Comparison of ENCODE assay signal across 19 cellular contexts in genomic region chr9:92206490-92206889, GRCh38.
DNase-seq lines count a peak whose midpoint lies in the region; ATAC-seq, FAIRE-seq and TF ChIP-seq lines count a peak whose summit lies in the region.
"Had no signal": no experiment of that assay in that cellular context is flagged by ENCODE, and none has a peak within 500 bp of the region (broad histone marks: within the 10 kb centered on the region; RNA-seq: fewer than 3 reads in every experiment).

No MANE protein-coding gene starts in this region.

- H3K27ac Mint-ChIP-seq in WTC11 = 0 out of 2 replicates have a peak overlapping the region, but pooled peaks have one; percentile 4
- H3K27ac Mint-ChIP-seq: CD8-positive, alpha-beta T cell had no signal

- no peak overlapping the region for H3K4me3 ChIP-seq in SJCRH30
- no peak overlapping the region for H3K4me3 ChIP-seq in pancreas
- H3K4me3 ChIP-seq: dorsolateral prefrontal cortex, gastroesophageal sphincter had no signal

- DNase-seq in DMS 273 (lab: John Stamatoyannopoulos, UW; ENCODE audit: unreplicated experiment) (peak; percentile 21), DMS 273 treated with DMSO at 0.1 percent for 48 hours (lab: John Stamatoyannopoulos, UW) (no peak), HT1080 (ENCODE audit: low read depth) (peak; percentile 51), WTC11 (ENCODE audit: low spot score) (no peak), kidney tubule cell (ENCODE audit: low spot score) (peak; percentile 6), RPMI8226 (no peak), SJCRH30 (no peak), pancreas (no peak)
- DNase-seq: aorta; CD8-positive, alpha-beta T cell; dorsolateral prefrontal cortex; GDM1; KG1; mesendoderm; NCI-H187; NCI-H774 had no signal

- H3K27ac ChIP-seq in SJCRH30 (no peak overlapping the region), pancreas (no peak overlapping the region)
- H3K27ac ChIP-seq: 22Rv1, dorsolateral prefrontal cortex, gastroesophageal sphincter had no signal

- ATAC-seq in WTC11 (no peak; the same call in 1 of the 2 replicates), pancreas (no peak)
- ATAC-seq: CD8-positive, alpha-beta T cell; gastroesophageal sphincter; SK-N-SH treated with all-trans-retinoic acid at 6 μM for 48 hours had no signal

- FAIRE-seq in pancreas (lab: Jason Lieb, UNC) = no peak

- H3K9me3 ChIP-seq in SJCRH30 (replicated peaks) = no peaks in the 10 kb centered on the region
- H3K9me3 ChIP-seq in pancreas = no peaks in the 10 kb centered on the region
- H3K9me3 ChIP-seq: gastroesophageal sphincter had no signal

- TF ChIP-seq CTCF in WTC11 (IDR thresholded peaks at IDR 0.05) = no peak
- TF ChIP-seq CTCF in pancreas (IDR thresholded peaks at IDR 0.05) = no peak

- no peaks in the 10 kb centered on the region; the same call in 1 of the 2 replicates for H3K9me3 Mint-ChIP-seq in WTC11
- H3K9me3 Mint-ChIP-seq: CD8-positive, alpha-beta T cell had no signal

- intact Hi-C loops in pancreas (cut with DNase I) = no loop called here

- no peak overlapping the region for H3K4me3 Mint-ChIP-seq in WTC11
- H3K4me3 Mint-ChIP-seq: CD8-positive, alpha-beta T cell had no signal

- CTCF ChIA-PET in WTC11 (lab: Charles Lee) = interaction anchor here (4.7 kb wide), 1 partner anchor 67 kb away, joined by 42 read pairs; no protein-coding TSS in a partner anchor

- POLR2A ChIA-PET in WTC11 (lab: Charles Lee) = interaction anchor here (0.7 kb wide), 1 partner anchor 980 kb away, joined by 3 read pairs; no protein-coding TSS in a partner anchor

- WGBS in pancreas, 2 donors = 68 to 77% methylated on average over 1 of the region's 1 CpG

- H3K27me3 ChIP-seq in SJCRH30 = no peaks in the 10 kb centered on the region
- H3K27me3 ChIP-seq in pancreas = no peaks in the 10 kb centered on the region
- H3K27me3 ChIP-seq: dorsolateral prefrontal cortex, gastroesophageal sphincter had no signal

- H3K4me1 Mint-ChIP-seq in WTC11 = no peaks in the 10 kb centered on the region

- no peaks in the 10 kb centered on the region; the same call in 1 of the 2 replicates for H3K27me3 Mint-ChIP-seq in WTC11 (ENCODE audit: low read depth)

- H3K4me1 ChIP-seq in SJCRH30 (no peaks in the 10 kb centered on the region), pancreas (no peaks in the 10 kb centered on the region)
- H3K4me1 ChIP-seq: gastroesophageal sphincter had no signal

- H3K36me3 Mint-ChIP-seq in WTC11 = peaks cover 35% of the 10 kb centered on the region

- H3K36me3 ChIP-seq in SJCRH30 = peaks cover 43% of the 10 kb centered on the region
- H3K36me3 ChIP-seq in pancreas = peaks cover 6 to 20% (median 17%) of the 10 kb centered on the region in 3 donors

TF ChIP-seq in WTC11, 78 proteins besides CTCF, POLR2A, EP300 and RAD21:
- TF ChIP-seq NR2C2 (CRISPR knock-in tag; IDR thresholded peaks at IDR 0.05) = no peak
TF ChIP-seq in WTC11: peak in this region for 0.

Comparison
In these comparisons a context has a peak if more than half of its experiments do, and no peak if none do; other contexts are left out.
1. DNase-seq: peak in DMS 273 (single experiment), HT1080 (single experiment) and kidney tubule cell (single experiment); none in DMS 273 treated with DMSO at 0.1 percent for 48 hours (single experiment), WTC11 (single experiment), RPMI8226 (single experiment), SJCRH30 (0 of 2) and pancreas (0 of 6).